Comparison of ENCODE assay signal across 33 cellular contexts in genomic region chr4:107492566-107492965, GRCh38.
"Had no signal": no experiment of that assay in that cellular context is flagged by ENCODE, and none has a peak within 500 bp of the region (broad histone marks: within the 10 kb centered on the region; RNA-seq: fewer than 3 reads in every experiment).

No MANE protein-coding gene starts in this region.

- H3K27ac Mint-ChIP-seq: activated CD4-positive, alpha-beta memory T cell treated with anti-CD3 and anti-CD28 coated beads for 36 hours; activated CD4-positive, alpha-beta T cell treated with anti-CD3 and anti-CD28 coated beads for 36 hours; activated CD4-positive, alpha-beta T cell treated with anti-CD3 and anti-CD28 coated beads, Interleukin-2, amount 10 ng/mL, durations not matched to agents 24 days and 14 days; activated CD8-positive, alpha-beta memory T cell treated with anti-CD3 and anti-CD28 coated beads, Interleukin-2, amount 10 ng/mL, durations not matched to agents 7 days and 5 days; activated CD8-positive, alpha-beta T cell treated with anti-CD3 and anti-CD28 coated beads, Interleukin-2, amount 10 ng/mL, durations not matched to agents 7 days and 5 days; activated naive CD4-positive, alpha-beta T cell treated with anti-CD3 and anti-CD28 coated beads for 36 hours; activated naive CD4-positive, alpha-beta T cell treated with anti-CD3 and anti-CD28 coated beads, Interleukin-2, amount 50 U/mL, for 24 hours; activated naive CD8-positive, alpha-beta T cell treated with anti-CD3 and anti-CD28 coated beads for 36 hours; activated naive CD8-positive, alpha-beta T cell treated with anti-CD3 and anti-CD28 coated beads, Interleukin-2, amount 50 U/mL, for 24 hours; activated T-helper 1 cell treated with anti-CD3 and anti-CD28 coated beads, Interleukin-12 subunit alpha, Interleukin-12 subunit beta, Interleukin-2, Interleukin-4 antibody, amounts not matched to agents 30 ng/mL and 10 ng/mL and 1 ng/mL, durations not matched to agents 14 hours and 24 hours and 36 hours; activated T-helper 2 cell treated with anti-CD3 and anti-CD28 coated beads, Interferon-gamma antibody, Interleukin-2, Interleukin-4, amounts not matched to agents 10 μg/mL and 5 μg/mL and 100 μg/mL, durations not matched to agents 14 hours and 24 hours and 36 hours; T-helper 17 cell; T-helper 2 cell treated with Interferon-gamma antibody and Interleukin-4, amounts not matched to agents 5 μg/mL and 100 μg/mL, for 36 hours had no signal

- H3K27ac ChIP-seq: adrenal gland, body of pancreas, colonic mucosa, epithelial cell of prostate, esophagus squamous epithelium, gastroesophageal sphincter, heart right ventricle had no signal

- ATAC-seq: activated CD4-positive, alpha-beta T cell treated with anti-CD3 and anti-CD28 coated beads for 36 hours; activated CD8-positive, alpha-beta memory T cell treated with anti-CD3 and anti-CD28 coated beads, Interleukin-2, amount 10 ng/mL, durations not matched to agents 7 days and 5 days; activated CD8-positive, alpha-beta T cell treated with anti-CD3 and anti-CD28 coated beads, Interleukin-2, amount 10 ng/mL, durations not matched to agents 7 days and 5 days; activated naive CD8-positive, alpha-beta T cell treated with anti-CD3 and anti-CD28 coated beads, Interleukin-2, amount 50 U/mL, for 24 hours; body of pancreas; gastroesophageal sphincter; heart right ventricle; T-helper 17 cell had no signal

- H3K4me1 ChIP-seq: adrenal gland, body of pancreas, colonic mucosa, esophagus squamous epithelium, gastroesophageal sphincter, heart right ventricle had no signal

- H3K4me1 Mint-ChIP-seq: activated CD4-positive, alpha-beta T cell treated with anti-CD3 and anti-CD28 coated beads for 36 hours; activated naive CD4-positive, alpha-beta T cell treated with anti-CD3 and anti-CD28 coated beads, Interleukin-2, amount 50 U/mL, for 24 hours; activated naive CD8-positive, alpha-beta T cell treated with anti-CD3 and anti-CD28 coated beads for 36 hours; activated naive CD8-positive, alpha-beta T cell treated with anti-CD3 and anti-CD28 coated beads, Interleukin-2, amount 50 U/mL, for 24 hours; T-helper 17 cell had no signal

- H3K27me3 Mint-ChIP-seq: activated CD4-positive, alpha-beta memory T cell treated with anti-CD3 and anti-CD28 coated beads for 36 hours; activated CD4-positive, alpha-beta T cell treated with anti-CD3 and anti-CD28 coated beads for 36 hours; activated CD4-positive, alpha-beta T cell treated with anti-CD3 and anti-CD28 coated beads, Interleukin-2, amount 10 ng/mL, durations not matched to agents 24 days and 14 days; activated CD8-positive, alpha-beta memory T cell treated with anti-CD3 and anti-CD28 coated beads, Interleukin-2, amount 10 ng/mL, durations not matched to agents 7 days and 5 days; activated naive CD4-positive, alpha-beta T cell treated with anti-CD3 and anti-CD28 coated beads, Interleukin-2, amount 50 U/mL, for 24 hours; activated naive CD8-positive, alpha-beta T cell treated with anti-CD3 and anti-CD28 coated beads for 36 hours; activated naive CD8-positive, alpha-beta T cell treated with anti-CD3 and anti-CD28 coated beads, Interleukin-2, amount 50 U/mL, for 24 hours; T-helper 17 cell had no signal

- H3K4me3 ChIP-seq: adrenal gland, body of pancreas, colonic mucosa, esophagus squamous epithelium, gastroesophageal sphincter, heart right ventricle had no signal

- DNase-seq: activated CD4-positive, alpha-beta memory T cell treated with anti-CD3 and anti-CD28 coated beads for 36 hours; activated CD4-positive, alpha-beta T cell treated with anti-CD3 and anti-CD28 coated beads for 36 hours; activated CD4-positive, alpha-beta T cell treated with anti-CD3 and anti-CD28 coated beads, Interleukin-2, amount 10 ng/mL, durations not matched to agents 24 days and 14 days; activated CD4-positive, CD25-positive, alpha-beta regulatory T cell; activated CD4-positive, CD25-positive, alpha-beta regulatory T cell treated with anti-CD3 and anti-CD28 coated beads, Interleukin-2, amount 50 U/mL, for 72 hours; activated CD8-positive, alpha-beta memory T cell treated with anti-CD3 and anti-CD28 coated beads, Interleukin-2, amount 10 ng/mL, durations not matched to agents 7 days and 5 days; activated CD8-positive, alpha-beta memory T cell treated with anti-CD3 and anti-CD28 coated beads, Interleukin-2, amount 50 U/mL, for 4 hours; activated CD8-positive, alpha-beta T cell treated with anti-CD3 and anti-CD28 coated beads, Interleukin-2, amount 10 ng/mL, durations not matched to agents 7 days and 5 days; activated effector memory CD4-positive, alpha-beta T cell treated with anti-CD3 and anti-CD28 coated beads, Interleukin-2, amount 50 U/mL, for 16 hours; activated naive CD4-positive, alpha-beta T cell treated with anti-CD3 and anti-CD28 coated beads for 36 hours; activated naive CD8-positive, alpha-beta T cell treated with anti-CD3 and anti-CD28 coated beads for 36 hours; activated naive CD8-positive, alpha-beta T cell treated with anti-CD3 and anti-CD28 coated beads, Interleukin-2, amount 50 U/mL, for 24 hours; activated T-cell treated with anti-CD3 and anti-CD28 coated beads, Interleukin-2, amount 50 U/mL, for 1 hour; activated T-cell treated with anti-CD3 and anti-CD28 coated beads, Interleukin-2, amount 50 U/mL, for 48 hours; adrenal gland; amygdala; aorta; body of pancreas; central memory CD4-positive, alpha-beta T cell; cerebellar nuclear complex; colonic mucosa; effector CD8-positive, alpha-beta T cell; esophagus squamous epithelium; foreskin melanocyte; heart right ventricle; T-helper 17 cell; T1000 had no signal

- H3K36me3 ChIP-seq: adrenal gland, colonic mucosa, esophagus squamous epithelium, gastroesophageal sphincter, heart right ventricle had no signal

- H3K36me3 Mint-ChIP-seq: activated CD4-positive, alpha-beta memory T cell treated with anti-CD3 and anti-CD28 coated beads for 36 hours; activated CD8-positive, alpha-beta memory T cell treated with anti-CD3 and anti-CD28 coated beads, Interleukin-2, amount 10 ng/mL, durations not matched to agents 7 days and 5 days; activated naive CD4-positive, alpha-beta T cell treated with anti-CD3 and anti-CD28 coated beads, Interleukin-2, amount 50 U/mL, for 24 hours; activated naive CD8-positive, alpha-beta T cell treated with anti-CD3 and anti-CD28 coated beads for 36 hours had no signal

- H3K27me3 ChIP-seq: adrenal gland, body of pancreas, colonic mucosa, esophagus squamous epithelium, gastroesophageal sphincter, heart right ventricle had no signal

- H3K9me3 ChIP-seq: adrenal gland, body of pancreas, colonic mucosa, esophagus squamous epithelium had no signal

- H3K4me3 Mint-ChIP-seq: activated CD4-positive, alpha-beta memory T cell treated with anti-CD3 and anti-CD28 coated beads for 36 hours; activated CD4-positive, alpha-beta T cell treated with anti-CD3 and anti-CD28 coated beads for 36 hours; activated CD4-positive, alpha-beta T cell treated with anti-CD3 and anti-CD28 coated beads, Interleukin-2, amount 10 ng/mL, durations not matched to agents 24 days and 14 days; activated CD8-positive, alpha-beta memory T cell treated with anti-CD3 and anti-CD28 coated beads, Interleukin-2, amount 10 ng/mL, durations not matched to agents 7 days and 5 days; activated CD8-positive, alpha-beta T cell treated with anti-CD3 and anti-CD28 coated beads, Interleukin-2, amount 10 ng/mL, durations not matched to agents 7 days and 5 days; activated naive CD4-positive, alpha-beta T cell treated with anti-CD3 and anti-CD28 coated beads for 36 hours; activated naive CD4-positive, alpha-beta T cell treated with anti-CD3 and anti-CD28 coated beads, Interleukin-2, amount 50 U/mL, for 24 hours; activated naive CD8-positive, alpha-beta T cell treated with anti-CD3 and anti-CD28 coated beads for 36 hours; activated naive CD8-positive, alpha-beta T cell treated with anti-CD3 and anti-CD28 coated beads, Interleukin-2, amount 50 U/mL, for 24 hours; activated T-helper 1 cell treated with anti-CD3 and anti-CD28 coated beads, Interleukin-12 subunit alpha, Interleukin-12 subunit beta, Interleukin-2, Interleukin-4 antibody, amounts not matched to agents 30 ng/mL and 10 ng/mL and 1 ng/mL, durations not matched to agents 14 hours and 24 hours and 36 hours; T-helper 17 cell; T-helper 2 cell treated with Interferon-gamma antibody and Interleukin-4, amounts not matched to agents 5 μg/mL and 100 μg/mL, for 36 hours had no signal

- H3K9me3 Mint-ChIP-seq: activated CD4-positive, alpha-beta T cell treated with anti-CD3 and anti-CD28 coated beads, Interleukin-2, amount 10 ng/mL, durations not matched to agents 24 days and 14 days; activated T-helper 2 cell treated with anti-CD3 and anti-CD28 coated beads, Interferon-gamma antibody, Interleukin-2, Interleukin-4, amounts not matched to agents 10 μg/mL and 5 μg/mL and 100 μg/mL, durations not matched to agents 14 hours and 24 hours and 36 hours; T-helper 2 cell treated with Interferon-gamma antibody and Interleukin-4, amounts not matched to agents 5 μg/mL and 100 μg/mL, for 36 hours had no signal
